In the genomic region with DNA sequence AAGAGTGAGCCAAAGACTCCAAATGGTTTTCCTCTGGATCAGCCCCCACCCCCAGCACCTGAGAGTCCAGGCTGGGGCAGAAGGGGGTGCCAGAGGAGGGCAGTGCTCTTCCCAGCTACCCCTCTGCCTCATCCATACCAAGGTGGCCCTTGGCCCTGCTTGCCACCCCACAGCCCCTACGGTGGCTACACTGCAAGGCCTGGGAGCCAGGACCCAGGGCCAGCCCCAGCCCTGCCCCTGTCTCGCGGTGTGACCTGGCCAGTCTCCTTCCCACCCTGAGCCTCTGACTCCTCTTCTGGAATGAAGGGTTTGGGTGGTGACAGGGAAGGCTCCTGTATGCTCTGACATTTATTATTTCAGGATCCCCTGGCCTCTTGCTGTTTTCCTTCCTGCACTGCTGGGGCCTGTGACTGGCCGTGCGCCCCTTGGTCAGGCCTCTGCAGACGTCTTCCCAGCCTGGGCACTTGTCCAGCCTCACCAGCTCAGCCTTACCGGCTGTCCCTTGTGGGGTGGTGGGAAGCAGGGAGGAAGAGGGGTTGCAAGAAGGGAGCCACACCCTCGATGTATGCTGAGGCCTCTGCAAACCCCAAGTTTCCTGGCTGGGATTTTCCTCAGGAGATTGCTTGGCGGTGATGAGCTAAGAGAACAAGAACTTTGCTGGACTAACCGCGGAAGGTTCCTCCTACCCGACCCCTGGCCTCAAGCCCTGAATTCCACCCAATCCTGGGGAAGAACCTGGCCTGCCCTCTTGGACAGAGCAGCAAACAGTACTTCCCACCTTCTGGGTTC, we compare ENCODE assay signal across 14 cellular contexts. TPM values are rescaled to one million over a fixed set of nuclear protein-coding genes. Genes with fewer than 3 reads are reported as not detected.
A peak's percentile ranks its signal among the peaks of the same experiment; 100 is the strongest.
DNase-seq lines count a peak whose midpoint lies in the region; ATAC-seq, FAIRE-seq and TF ChIP-seq lines count a peak whose summit lies in the region.
"Had no signal": no experiment of that assay in that cellular context is flagged by ENCODE, and none has a peak within 500 bp of the region (broad histone marks: within the 10 kb centered on the region; RNA-seq: fewer than 3 reads in every experiment).

No MANE protein-coding gene starts in this region.

- no peak overlapping the region for H4K91ac ChIP-seq in H1 (replicated peaks; ENCODE audit: insufficient read length, low read length)

- 89% methylated on average over 12 of the region's 12 CpGs; no CpG with 5 or more reads in 1 of the 2 experiments for WGBS in H1 (ENCODE audit: extremely low coverage in 1 of 2, insufficient coverage in 1 of 2, insufficient read length in 1 of 2, insufficient replicate concordance in 2 of 2, low coverage in 1 of 2, low lambda C conversion rate in 2 of 2, missing lambda C conversion rate in 1 of 2), 2 experiments

- no peak overlapping the region for H2BK120ac ChIP-seq in H1 (replicated peaks; ENCODE audit: low read depth, low read length)

- peaks cover 0 to 3% of the 10 kb centered on the region in 2 donors for H3K27me3 Mint-ChIP-seq in effector memory CD8-positive, alpha-beta T cell

- H3K4me3 ChIP-seq in H1 (ENCODE audit: extremely low read depth in 1 of 4, insufficient read depth in 2 of 4, low read depth in 3 of 4, low read length in 4 of 4) = no peak overlapping the region
- no peak overlapping the region for H3K4me3 ChIP-seq in stomach smooth muscle (ENCODE audit: low read length in 2 of 2)
- H3K4me3 ChIP-seq: SJSA1 had no signal

- H3K9me3 ChIP-seq in H1 (ENCODE audit: insufficient read depth in 2 of 2, low read depth in 1 of 2, low read length in 1 of 2) = no peaks in the 10 kb centered on the region
- no peaks in the 10 kb centered on the region for H3K9me3 ChIP-seq in stomach smooth muscle (ENCODE audit: control insufficient read depth in 2 of 2, low read length in 2 of 2)
- H3K9me3 ChIP-seq: SJSA1 had no signal

- peaks cover 0 to 16% of the 10 kb centered on the region in 2 experiments; a peak in 2 of 4 replicates for H3K79me2 ChIP-seq in H1 (ENCODE audit: control insufficient read depth in 1 of 2, insufficient read depth in 2 of 2, low read length in 2 of 2)

- H3K4ac ChIP-seq in H1 (replicated peaks; ENCODE audit: insufficient read length, low read depth, low read length) = no peak overlapping the region

- H3K4me1 Mint-ChIP-seq in effector memory CD8-positive, alpha-beta T cell (ENCODE audit: low read depth in 2 of 2) = no peaks in the 10 kb centered on the region
- H3K4me1 Mint-ChIP-seq: naive B cell had no signal

- no peak overlapping the region for H2AK5ac ChIP-seq in H1 (ENCODE audit: low read depth, low read length)

- H4K20me1 ChIP-seq in H1 (replicated peaks in 1 of 2; ENCODE audit: control insufficient read depth in 1 of 2, insufficient read depth in 2 of 2, low read length in 2 of 2) = peaks cover 13 to 31% of the 10 kb centered on the region in 2 experiments

- POLR2A ChIA-PET in H1 (lab: Charles Lee; ENCODE audit: partially characterized antibody) = interaction anchor here (1.8 kb wide), 1 partner anchor 14 kb away, joined by 3 read pairs; a partner anchor contains a TSS

- H3K36me3 Mint-ChIP-seq in effector memory CD8-positive, alpha-beta T cell (ENCODE audit: insufficient read depth) = no peaks in the 10 kb centered on the region
- H3K36me3 Mint-ChIP-seq: naive B cell, WTC11 had no signal

- H3K27ac ChIP-seq in H1 (ENCODE audit: low read depth, low read length) = no peak overlapping the region
- peak overlapping the region; percentile 18 for H3K27ac ChIP-seq in stomach smooth muscle (ENCODE audit: low read length)
- H3K27ac ChIP-seq: SJSA1 had no signal

- no peak overlapping the region for H3K4me2 ChIP-seq in H1 (ENCODE audit: insufficient read depth in 1 of 2, low read depth in 2 of 2, low read length in 2 of 2)

- H3K36me3 ChIP-seq in H1 (ENCODE audit: control insufficient read depth in 2 of 4, insufficient read depth in 4 of 4, low read length in 3 of 4) (no peaks in the 10 kb centered on the region), stomach smooth muscle (ENCODE audit: control insufficient read depth in 2 of 2, insufficient read depth in 2 of 2, low read length in 2 of 2) (no peaks in the 10 kb centered on the region)
- H3K36me3 ChIP-seq: SJSA1 had no signal

- CTCF ChIA-PET in H1 (lab: Charles Lee; ENCODE audit: partially characterized antibody) = interaction anchor here (0.9 to 1.4 kb wide), 6 partner anchors 10 to 29 kb away, joined by 3 to 4 read pairs (median 3); a partner anchor contains a TSS

- H3K18ac ChIP-seq in H1 (ENCODE audit: extremely low read depth, low read length) = no peak overlapping the region

- no peak overlapping the region for H3K14ac ChIP-seq in H1 (ENCODE audit: insufficient read length)

- peak overlapping the region; percentile 24; the same call in 1 of the 2 replicates for H2BK5ac ChIP-seq in H1 (ENCODE audit: low read depth, low read length)

- H4K8ac ChIP-seq in H1 (ENCODE audit: extremely low read depth, insufficient read depth, low read length) = no peak overlapping the region; the same call in 1 of the 2 replicates

- H3K9ac ChIP-seq in H1 (replicated peaks in 1 of 4; ENCODE audit: extremely low read depth in 1 of 4, low read depth in 3 of 4, low read length in 3 of 4) = no peak overlapping the region
- H3K9ac ChIP-seq in stomach smooth muscle (ENCODE audit: low read length in 2 of 2) = no peak overlapping the region

- H2BK15ac ChIP-seq in H1 (ENCODE audit: low read length) = no peak overlapping the region

- ATAC-seq in left lobe of liver = no peak
- ATAC-seq in GM21529 (IDR thresholded peaks at IDR 0.05; ENCODE audit: unreplicated experiment) = no peak
- no peak for ATAC-seq in HG03135 (IDR thresholded peaks at IDR 0.05; ENCODE audit: unreplicated experiment)
- ATAC-seq in effector memory CD8-positive, alpha-beta T cell (replicated peaks) = no peak
- ATAC-seq: WTC11 had no signal

- peaks cover 15% of the 10 kb centered on the region; the same call in 1 of the 2 replicates for H3K79me1 ChIP-seq in H1 (ENCODE audit: low read depth, low read length)

- no peak overlapping the region for H2BK12ac ChIP-seq in H1 (ENCODE audit: low read depth, low read length)

- H3K4me1 ChIP-seq in H1 (replicated peaks in 1 of 4; ENCODE audit: control insufficient read depth in 3 of 4, insufficient read depth in 4 of 4, low read length in 3 of 4) (peaks cover 0 to 5% (median 0%) of the 10 kb centered on the region in 4 experiments; a peak in 1 of 7 replicates), stomach smooth muscle (ENCODE audit: control insufficient read depth, insufficient read depth, low read length) (peaks cover 7% of the 10 kb centered on the region)

- DNase-seq in HS-27A (ENCODE audit: low read depth) = peak; percentile 70
- DNase-seq in H1 (ENCODE audit: low read depth in 1 of 2, low spot score in 2 of 2) = no peak
- DNase-seq in left lobe of liver (ENCODE audit: low spot score) = peak; percentile 58
- no peak for DNase-seq in effector memory CD8-positive, alpha-beta T cell
- no peak for DNase-seq in activated naive CD4-positive, alpha-beta T cell treated with Interleukin-2 at 50 U/mL for 16 hours
- DNase-seq: H7; naive B cell; NCI-H446 treated with DMSO at 0.1 percent for 48 hours; stimulated activated naive CD4-positive, alpha-beta T cell had no signal

- no peaks in the 10 kb centered on the region for H3K9me3 Mint-ChIP-seq in effector memory CD8-positive, alpha-beta T cell
- H3K9me3 Mint-ChIP-seq: naive B cell, WTC11 had no signal

- no peaks in the 10 kb centered on the region for H3K23me2 ChIP-seq in H1 (ENCODE audit: low read depth, low read length)

- no peak for FAIRE-seq in H1 (lab: Jason Lieb, UNC)

- no peaks in the 10 kb centered on the region for H3K27me3 ChIP-seq in H1 (replicated peaks in 1 of 4; ENCODE audit: control insufficient read depth in 3 of 4, extremely low read depth in 1 of 4, insufficient read depth in 3 of 4, low read length in 3 of 4)
- H3K27me3 ChIP-seq in stomach smooth muscle (ENCODE audit: control insufficient read depth in 1 of 2, insufficient read depth in 2 of 2, low read length in 2 of 2) = no peaks in the 10 kb centered on the region
- H3K27me3 ChIP-seq: SJSA1 had no signal

- no peak overlapping the region for H3K4me3 Mint-ChIP-seq in effector memory CD8-positive, alpha-beta T cell
- H3K4me3 Mint-ChIP-seq: naive B cell, WTC11 had no signal

- TF ChIP-seq EP300 in H1 (IDR thresholded peaks at IDR 0.05; ENCODE audit: borderline replicate concordance in 1 of 2, low read depth in 2 of 2, low read length in 2 of 2) = no peak

- TF ChIP-seq RAD21 in H1 (IDR thresholded peaks at IDR 0.05 in 1 of 2, conservative IDR thresholded peaks at IDR 0.05 in 1 of 2; ENCODE audit: low read depth in 2 of 2, low read length in 2 of 2) = no peak

- TF ChIP-seq POLR2A in H1 (IDR thresholded peaks at IDR 0.05; ENCODE audit: control extremely low read depth in 1 of 2, low read depth in 2 of 2, low read length in 2 of 2) = no peak

- no peak overlapping the region for H3K27ac Mint-ChIP-seq in effector memory CD8-positive, alpha-beta T cell
- H3K27ac Mint-ChIP-seq: WTC11 had no signal

- TF ChIP-seq CTCF in H1 (IDR thresholded peaks at IDR 0.05; ENCODE audit: control extremely low read depth in 1 of 3, insufficient read depth in 1 of 3, low read depth in 1 of 3, low read length in 3 of 3) = no peak

- no peak overlapping the region for H2BK20ac ChIP-seq in H1 (ENCODE audit: low read length)

- H2AFZ ChIP-seq in H1 (ENCODE audit: low read length) = no peak overlapping the region

- no peak overlapping the region for H3K23ac ChIP-seq in H1 (ENCODE audit: insufficient read length)

- H3K56ac ChIP-seq in H1 (replicated peaks; ENCODE audit: insufficient read length, low read depth, low read length) = no peak overlapping the region

- no peak overlapping the region for H4K5ac ChIP-seq in H1 (ENCODE audit: insufficient read length, low read depth, low read length)

RNA-seq across cellular contexts. Expression of a gene that starts 13.5 kb away (rescaled TPM):
- 54.9 and 58.0 TPM in 2 replicates for total RNA-seq in H1 (2021; fragmentation: NEBNext Ultra II Directional; extraction: Animal tissue kit (Norgen Biotek cat#: 25700))
- polyA plus RNA-seq in H1 (2011; rRNA removed) = 53.1 and 62.6 TPM in 2 replicates
- polyA plus RNA-seq in H1 (2011; cell fraction: cytosol; rRNA removed) = 51.4 TPM
- 233 TPM for polyA plus RNA-seq in H1 (2011; cell fraction: nucleus; rRNA removed)
- polyA plus RNA-seq in H1 (2012, experiment 1 of 2) = 34.7 to 50.2 TPM (median 42.7 TPM) in 4 replicates
- 40.8 TPM for polyA plus RNA-seq in H1 (2012, experiment 2 of 2)
- 30.6 TPM for polyA plus RNA-seq in H1 (2013, experiment 1 of 2)
- 28.6 TPM for polyA plus RNA-seq in H1 (2013, experiment 2 of 2)
- polyA minus RNA-seq in H1 (2011; rRNA and poly(A)+ RNA removed) = 60.3 and 65.1 TPM in 2 replicates
- 28.0 TPM for polyA minus RNA-seq in H1 (2011; cell fraction: cytosol; rRNA and poly(A)+ RNA removed)
- 40.8 TPM for polyA minus RNA-seq in H1 (2011; cell fraction: nucleus; rRNA and poly(A)+ RNA removed)
- total RNA-seq in left lobe of liver = 16.7 TPM

RNA-seq across cellular contexts. Expression of a gene that starts 45.9 kb away (rescaled TPM):
- 0.21 TPM in 1 of 2 replicates, not detected in the other for total RNA-seq in H1 (2021; fragmentation: NEBNext Ultra II Directional; extraction: Animal tissue kit (Norgen Biotek cat#: 25700))
- polyA plus RNA-seq in H1 (2011; rRNA removed) = 0.08 and 0.13 TPM in 2 replicates
- 0.17 TPM for polyA plus RNA-seq in H1 (2011; cell fraction: cytosol; rRNA removed)
- 0.09 TPM for polyA plus RNA-seq in H1 (2011; cell fraction: nucleus; rRNA removed)
- 0.11 to 0.28 TPM (median 0.19 TPM) in 3 of 4 replicates, not detected in the other for polyA plus RNA-seq in H1 (2012, experiment 1 of 2)
- polyA plus RNA-seq in H1 (2012, experiment 2 of 2) = 0.10 TPM
- 0.22 TPM for polyA plus RNA-seq in H1 (2013, experiment 1 of 2)
- polyA plus RNA-seq in H1 (2013, experiment 2 of 2) = 0.15 TPM
- polyA minus RNA-seq in H1 (2011; rRNA and poly(A)+ RNA removed) = 0.38 TPM in 1 of 2 replicates, not detected in the other
- not detected for polyA minus RNA-seq in H1 (2011; cell fraction: cytosol; rRNA and poly(A)+ RNA removed)
- 0.40 TPM for polyA minus RNA-seq in H1 (2011; cell fraction: nucleus; rRNA and poly(A)+ RNA removed)
- 70.9 TPM for total RNA-seq in left lobe of liver

Comparison
In these comparisons a context has a peak if more than half of its experiments do, and no peak if none do; other contexts are left out.
1. DNase-seq: peak in HS-27A (single experiment) and left lobe of liver (single experiment); none in H1 (0 of 2), effector memory CD8-positive, alpha-beta T cell (0 of 3) and activated naive CD4-positive, alpha-beta T cell treated with Interleukin-2 at 50 U/mL for 16 hours (single experiment).
2. RNA of a gene that starts 45.9 kb away (total RNA-seq): 70.9 TPM in left lobe of liver (single experiment); 0.21 TPM in H1; every median in the first group is over 10 times any median in the second.